8 cellular contexts compared by ENCODE assay signal in the genomic region with DNA sequence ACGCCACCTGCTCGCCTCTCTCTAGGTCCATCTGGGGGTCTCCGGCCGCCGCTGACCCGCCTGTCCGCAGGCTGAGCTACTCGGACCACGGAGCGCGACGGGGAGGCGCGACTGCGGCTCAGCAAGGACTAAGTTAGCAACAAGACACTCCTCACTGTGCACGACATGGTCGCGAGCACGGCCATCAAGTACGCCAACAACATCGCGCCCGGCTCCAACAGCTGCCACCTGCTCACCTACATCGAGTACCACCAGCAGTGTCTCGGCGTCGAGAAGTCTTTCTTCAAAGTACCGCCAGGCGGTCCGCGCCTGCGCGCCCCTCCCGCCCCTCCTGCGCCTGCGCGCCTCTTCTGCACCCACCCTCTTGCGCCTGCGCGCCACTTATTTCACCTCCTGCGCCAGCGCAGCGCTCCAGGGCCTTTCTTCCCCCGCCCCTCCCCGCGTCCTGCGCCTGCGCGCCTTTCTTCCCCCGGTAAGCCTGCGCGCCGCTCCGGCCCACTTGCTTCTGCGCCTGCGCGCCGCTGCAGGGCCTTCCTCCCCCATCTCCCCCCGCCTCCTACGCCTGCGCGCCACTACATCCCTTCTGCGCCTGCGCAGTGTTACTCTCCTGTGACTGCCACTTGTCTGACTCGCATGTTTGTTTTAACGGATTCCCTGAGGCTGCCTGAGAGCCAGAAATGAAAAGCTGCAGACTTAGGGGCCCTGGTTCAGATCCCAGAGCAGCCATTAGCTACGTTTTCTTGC.
DNase-seq lines count a peak whose midpoint lies in the region; ATAC-seq, FAIRE-seq and TF ChIP-seq lines count a peak whose summit lies in the region.

No MANE protein-coding gene starts in this region.

- peaks cover 11 to 13% of the 10 kb centered on the region in 2 donors for H3K4me1 ChIP-seq in gastrocnemius medialis

- ATAC-seq in GM18520 (IDR thresholded peaks at IDR 0.05; ENCODE audit: unreplicated experiment): peak; percentile 74
- peak; percentile 52 for ATAC-seq in HG03064 (IDR thresholded peaks at IDR 0.05; ENCODE audit: low read depth, unreplicated experiment)
- ATAC-seq in gastrocnemius medialis: peak; percentile 94 to 96

- no peaks in the 10 kb centered on the region for H3K36me3 ChIP-seq in gastrocnemius medialis

- peak overlapping the region; percentile 69 to 87 (median 80) for H3K27ac ChIP-seq in gastrocnemius medialis

- H3K4me3 ChIP-seq in iPS-11a (ENCODE audit: low read depth, low read length): peak overlapping the region; percentile 79
- peak overlapping the region; percentile 62 to 85 (median 72) for H3K4me3 ChIP-seq in gastrocnemius medialis

- peak; percentile 88 for FAIRE-seq in A204.1 (lab: Jason Lieb, UNC)

- peak; percentile 46 to 75 (median 67) for TF ChIP-seq CTCF in gastrocnemius medialis (IDR thresholded peaks at IDR 0.05 in 4 of 5, conservative IDR thresholded peaks at IDR 0.05 in 1 of 5)

- no peak for TF ChIP-seq POLR2A in gastrocnemius medialis (IDR thresholded peaks at IDR 0.05)

- no peaks in the 10 kb centered on the region for H3K27me3 ChIP-seq in gastrocnemius medialis

- no peaks in the 10 kb centered on the region for H3K9me3 ChIP-seq in gastrocnemius medialis

- intact Hi-C loops in gastrocnemius medialis (cut with DNase I; ENCODE audit: low total_unique reads): loop anchor here (1.0 to 5.0 kb wide), 3 partner anchors 75 to 222 kb away; partner anchors contain the start of genes ALKBH7 and RANBP3

- DNase-seq in NCI-H2107 treated with DMSO at 0.1 percent for 48 hours (lab: John Stamatoyannopoulos, UW; ENCODE audit: unreplicated experiment) (peak; percentile 100), UCSD-AML1 (lab: John Stamatoyannopoulos, UW; ENCODE audit: unreplicated experiment) (peak; percentile 100), brain pericyte (ENCODE audit: low read depth, low spot score) (peak; percentile 99), gastrocnemius medialis (peak; percentile 96 to 99)

- in situ Hi-C loops in gastrocnemius medialis (cut with MboI; ENCODE audit: low sequenced_read_pairs in 4 of 4): no loop called here

Comparison
In these comparisons a context has a peak if more than half of its experiments do, and no peak if none do; other contexts are left out.
1. Peak in every context shown above with its lines: DNase-seq, ATAC-seq, H3K4me3 ChIP-seq and H3K27ac ChIP-seq.